Comparison of ENCODE assay signal across 21 cellular contexts in genomic region chr5:91020065-91020800, GRCh38.
DNase-seq lines count a peak whose midpoint lies in the region; ATAC-seq, FAIRE-seq and TF ChIP-seq lines count a peak whose summit lies in the region.
"Had no signal": no experiment of that assay in that cellular context is flagged by ENCODE, and none has a peak within 500 bp of the region (broad histone marks: within the 10 kb centered on the region; RNA-seq: fewer than 3 reads in every experiment).

No MANE protein-coding gene starts in this region.

- H3K27me3 ChIP-seq in neuronal stem cell (ENCODE audit: control insufficient read depth in 3 of 3, insufficient read depth in 3 of 3, low read depth in 1 of 3, low read length in 3 of 3) = no peaks in the 10 kb centered on the region
- H3K27me3 ChIP-seq: upper lobe of left lung had no signal

- H2BK12ac ChIP-seq in neuronal stem cell (ENCODE audit: low read length) = no peak overlapping the region

- H3K4me1 ChIP-seq in neuronal stem cell (ENCODE audit: control insufficient read depth in 2 of 2, insufficient read depth in 1 of 2, low read depth in 1 of 2, low read length in 2 of 2) = peaks cover 2 to 6% of the 10 kb centered on the region in 2 donors

- DNase-seq in GM12892 (ENCODE audit: insufficient read length) (no peak), astrocyte of the spinal cord (ENCODE audit: low read depth, low spot score) (peak; percentile 18), glomerular visceral epithelial cell (ENCODE audit: extremely low spot score) (peak; percentile 33), neuronal stem cell (ENCODE audit: low spot score) (peak; percentile 36), NCI-H187 treated with DMSO at 0.1 percent for 48 hours (lab: John Stamatoyannopoulos, UW) (no peak), NCI-H526 (lab: John Stamatoyannopoulos, UW) (no peak), NK-92 (lab: John Stamatoyannopoulos, UW; ENCODE audit: unreplicated experiment) (no peak)
- DNase-seq: activated B cell treated with CpG ODN at 0.5 μM for 24 hours; activated CD4-positive, alpha-beta T cell treated with anti-CD3 and anti-CD28 coated beads, Interleukin-2, amount 50 U/mL, for 4 hours; activated CD8-positive, alpha-beta memory T cell treated with anti-CD3 and anti-CD28 coated beads, Interleukin-2, amount 50 U/mL, for 4 hours; activated naive CD8-positive, alpha-beta T cell treated with anti-CD3 and anti-CD28 coated beads, Interleukin-2, amount 10 ng/mL, durations not matched to agents 7 days and 5 days; H7; NCI-H1417; NCI-H2171; NCI-H524; RPMI8226; upper lobe of left lung had no signal

- no peak overlapping the region for H3K9ac ChIP-seq in neuronal stem cell (ENCODE audit: low read depth, low read length, poor library complexity)

- H3K27ac ChIP-seq in neuronal stem cell (replicated peaks; ENCODE audit: low read length) = no peak overlapping the region
- H3K27ac ChIP-seq: upper lobe of left lung had no signal

- FAIRE-seq in GM12892 (lab: Jason Lieb, UNC) = peak; percentile 5
- FAIRE-seq: endometrium, GM18507, HepG2 had no signal

- no peak overlapping the region for H3K4me3 ChIP-seq in astrocyte of the spinal cord (ENCODE audit: low read depth, low read length)
- no peak overlapping the region for H3K4me3 ChIP-seq in neuronal stem cell (ENCODE audit: low read length in 2 of 2)
- H3K4me3 ChIP-seq: upper lobe of left lung had no signal

- no peak for TF ChIP-seq CTCF in astrocyte of the spinal cord (IDR thresholded peaks at IDR 0.05; ENCODE audit: low read depth, low read length)

- H2BK5ac ChIP-seq in neuronal stem cell (ENCODE audit: low read length) = no peak overlapping the region

- H3K36me3 ChIP-seq in neuronal stem cell (replicated peaks in 1 of 2; ENCODE audit: control insufficient read depth in 2 of 2, insufficient read depth in 2 of 2, low read length in 2 of 2) = no peaks in the 10 kb centered on the region
- H3K36me3 ChIP-seq: upper lobe of left lung had no signal

- H2AK5ac ChIP-seq in neuronal stem cell (ENCODE audit: low read depth, low read length) = no peak overlapping the region

- no peak for ATAC-seq in GM18498 (IDR thresholded peaks at IDR 0.05; ENCODE audit: unreplicated experiment)
- ATAC-seq: HepG2 had no signal

- H2BK120ac ChIP-seq in neuronal stem cell (ENCODE audit: low read depth, low read length) = no peak overlapping the region

- no peak overlapping the region for H4K91ac ChIP-seq in neuronal stem cell (ENCODE audit: low read depth, low read length, poor library complexity)

- H2BK15ac ChIP-seq in neuronal stem cell (ENCODE audit: low read length) = no peak overlapping the region

- no CpG with 5 or more reads among the region's 6 CpGs for WGBS in neuronal stem cell (ENCODE audit: extremely low coverage in 2 of 2, insufficient read length in 2 of 2, insufficient replicate concordance in 1 of 2), 2 donors

- no peak overlapping the region for H3K23ac ChIP-seq in neuronal stem cell (ENCODE audit: low read depth, low read length, poor library complexity)

- H3K9me3 ChIP-seq in neuronal stem cell (replicated peaks in 1 of 2; ENCODE audit: control insufficient read depth in 2 of 2, insufficient read depth in 1 of 2, low read depth in 1 of 2, low read length in 2 of 2) = no peaks in the 10 kb centered on the region
- H3K9me3 ChIP-seq: upper lobe of left lung had no signal

- no peak overlapping the region for H2AFZ ChIP-seq in neuronal stem cell (ENCODE audit: low read length)

- H3K14ac ChIP-seq in neuronal stem cell (ENCODE audit: low read length) = no peak overlapping the region

- no peak overlapping the region for H3K4ac ChIP-seq in neuronal stem cell (ENCODE audit: low read length)

- no peak overlapping the region for H3K4me2 ChIP-seq in neuronal stem cell (ENCODE audit: insufficient read depth, low read length, poor library complexity, severe bottlenecking)

- H3K18ac ChIP-seq in neuronal stem cell (ENCODE audit: low read length) = no peak overlapping the region

- TF ChIP-seq POLR2A in GM12892 (IDR thresholded peaks at IDR 0.05; ENCODE audit: low read depth, low read length) = no peak

- H4K8ac ChIP-seq in neuronal stem cell (ENCODE audit: low read depth, low read length) = no peak overlapping the region

- in situ Hi-C loops in astrocyte of the spinal cord (cut with HindIII; ENCODE audit: low sequenced_read_pairs) = no loop called here

- H3K79me1 ChIP-seq in neuronal stem cell (ENCODE audit: low read depth, low read length) = no peaks in the 10 kb centered on the region

Comparison
In these comparisons a context has a peak if more than half of its experiments do, and no peak if none do; other contexts are left out.
1. DNase-seq: peak in astrocyte of the spinal cord (single experiment), glomerular visceral epithelial cell (single experiment) and neuronal stem cell (single experiment); none in GM12892 (single experiment), NCI-H187 treated with DMSO at 0.1 percent for 48 hours (single experiment), NCI-H526 (0 of 2) and NK-92 (single experiment).